10 cellular contexts compared by ENCODE assay signal in genomic region chr6:156783958-156784357, GRCh38. TPM values are rescaled to one million over a fixed set of nuclear protein-coding genes. Genes with fewer than 3 reads are reported as not detected.
DNase-seq lines count a peak whose midpoint lies in the region; ATAC-seq and TF ChIP-seq lines count a peak whose summit lies in the region.
"Had no signal": no experiment of that assay in that cellular context is flagged by ENCODE, and none has a peak within 500 bp of the region (broad histone marks: within the 10 kb centered on the region; RNA-seq: fewer than 3 reads in every experiment).

No MANE protein-coding gene starts in this region.

- no peak for ATAC-seq in IMR-90 (ENCODE audit: low read depth)
- no peak for ATAC-seq in HG03095 (IDR thresholded peaks at IDR 0.05; ENCODE audit: unreplicated experiment)

- no peak overlapping the region for H3K56ac ChIP-seq in IMR-90 (ENCODE audit: extremely low read depth, insufficient read depth, low read length)

- POLR2A ChIA-PET in CD4-positive, alpha-beta memory T cell (lab: Charles Lee; ENCODE audit: partially characterized antibody) = interaction anchor here (2.2 kb wide), 1 partner anchor 13 kb away, joined by 6 read pairs; no protein-coding TSS in a partner anchor
- POLR2A ChIA-PET in IMR-90 (lab: Charles Lee; ENCODE audit: unreplicated experiment) = no interaction called here

- TF ChIP-seq CTCF in IMR-90 (conservative IDR thresholded peaks at IDR 0.05; ENCODE audit: low read depth, low read length) = no peak

- H3K79me1 ChIP-seq in IMR-90 (ENCODE audit: low read depth in 1 of 2, low read length in 2 of 2) (peaks cover 5 to 37% of the 10 kb centered on the region in 2 experiments; a peak in 2 of 4 replicates), trophoblast cell (ENCODE audit: low read length) (peaks cover 7% of the 10 kb centered on the region)

- no peaks in the 10 kb centered on the region for H3K9me3 Mint-ChIP-seq in CD4-positive, alpha-beta memory T cell

- H3K14ac ChIP-seq in IMR-90 (replicated peaks; ENCODE audit: low read depth, low read length) (no peak overlapping the region), trophoblast cell (ENCODE audit: low read length) (no peak overlapping the region)

- H3K4me1 Mint-ChIP-seq in CD4-positive, alpha-beta memory T cell = peaks cover 48 to 77% (median 63%) of the 10 kb centered on the region in 4 donors

- H4K91ac ChIP-seq in IMR-90 (ENCODE audit: insufficient read depth, low read depth, low read length) (no peak overlapping the region), trophoblast cell (ENCODE audit: low read depth, low read length) (no peak overlapping the region)

- BruUV-seq in IMR-90 (replicated peaks; lab: Mats Ljungman, UMichigan) = no TSS peak

- H4K8ac ChIP-seq in IMR-90 (ENCODE audit: low read depth in 2 of 2, low read length in 2 of 2) = no peak overlapping the region
- no peak overlapping the region for H4K8ac ChIP-seq in trophoblast cell (ENCODE audit: low read depth, low read length)

- no peak overlapping the region for H4K5ac ChIP-seq in IMR-90 (ENCODE audit: low read depth, low read length)

- H3K4me2 ChIP-seq in IMR-90 (ENCODE audit: low read depth, low read length) (no peak overlapping the region), trophoblast cell (ENCODE audit: low read length) (no peak overlapping the region)

- no peak overlapping the region for H3K27ac ChIP-seq in CD4-positive, alpha-beta memory T cell (ENCODE audit: low read depth, low read length)
- H3K27ac ChIP-seq in IMR-90 (ENCODE audit: insufficient read depth, low read length) (no peak overlapping the region), trophoblast cell (ENCODE audit: low read depth, low read length) (no peak overlapping the region)
- H3K27ac ChIP-seq: parathyroid adenoma had no signal

- DNase-seq in CD4-positive, alpha-beta memory T cell = no peak
- no peak for DNase-seq in IMR-90
- DNase-seq in trophoblast cell = no peak
- no peak for DNase-seq in amniotic stem cell (lab: John Stamatoyannopoulos, UW)
- DNase-seq in activated effector memory CD4-positive, alpha-beta T cell treated with Interleukin-2 at 50 U/mL for 16 hours = no peak
- no peak for DNase-seq in NCI-H1105 treated with DMSO at 0.1 percent for 48 hours (lab: John Stamatoyannopoulos, UW)
- DNase-seq: activated CD4-positive, alpha-beta T cell treated with anti-CD3 and anti-CD28 coated beads for 1 hour had no signal

- peaks cover 63% of the 10 kb centered on the region for H4K20me1 ChIP-seq in IMR-90 (ENCODE audit: insufficient read depth, low read length)

- no peak overlapping the region for H2AK9ac ChIP-seq in IMR-90 (replicated peaks; ENCODE audit: low read depth, low read length, poor library complexity)

- CTCF ChIA-PET in CD4-positive, alpha-beta memory T cell (lab: Charles Lee; ENCODE audit: partially characterized antibody) = no interaction called here
- CTCF ChIA-PET in IMR-90 (lab: Yijun Ruan, JAX) = no interaction called here

- peaks cover 7% of the 10 kb centered on the region; the same call in 1 of the 2 replicates for H3K9me1 ChIP-seq in IMR-90 (ENCODE audit: insufficient read depth, low read length)

- WGBS in IMR-90 (ENCODE audit: extremely low coverage in 2 of 2, insufficient read length in 1 of 2), 2 experiments = 100% methylated on average over 1 of the region's 6 CpGs; no CpG with 5 or more reads in 1 of the 2 experiments
- no CpG with 5 or more reads among the region's 6 CpGs for WGBS in trophoblast cell (ENCODE audit: extremely low coverage, insufficient coverage, insufficient read length)

- H2BK12ac ChIP-seq in trophoblast cell (ENCODE audit: low read length) = no peak overlapping the region

- no peak overlapping the region for H2AFZ ChIP-seq in IMR-90 (replicated peaks; ENCODE audit: low read length, poor library complexity)
- no peak overlapping the region for H2AFZ ChIP-seq in trophoblast cell (ENCODE audit: insufficient read depth, low read length, poor library complexity)
- H2AFZ ChIP-seq: parathyroid adenoma had no signal

- H2AK5ac ChIP-seq in IMR-90 (ENCODE audit: low read depth, low read length) (no peak overlapping the region), trophoblast cell (ENCODE audit: low read length) (no peak overlapping the region)

- in situ Hi-C loops in IMR-90 (cut with MboI; ENCODE audit: low sequenced_read_pairs) = loop anchor here (10.0 kb wide), 2 partner anchors 171 to 231 kb away; no protein-coding TSS in a partner anchor

- no peak overlapping the region for H3K18ac ChIP-seq in IMR-90 (ENCODE audit: low read depth, low read length)
- no peak overlapping the region for H3K18ac ChIP-seq in trophoblast cell (ENCODE audit: low read length)

- TF ChIP-seq POLR2A in IMR-90 (IDR thresholded peaks at IDR 0.05; ENCODE audit: low read depth, low read length) = no peak

- H3K4ac ChIP-seq in IMR-90 (ENCODE audit: low read depth, low read length) (peak overlapping the region; percentile 38; the same call in 1 of the 2 replicates), trophoblast cell (ENCODE audit: low read depth, low read length) (peak overlapping the region; percentile 95)

- no peak overlapping the region for H3K4me3 ChIP-seq in CD4-positive, alpha-beta memory T cell (ENCODE audit: low read length in 2 of 2)
- H3K4me3 ChIP-seq in IMR-90 (ENCODE audit: insufficient read depth, low read depth, low read length) (no peak overlapping the region), endocrine pancreas (ENCODE audit: control insufficient read depth, insufficient read depth, low read length) (peak overlapping the region; percentile 94), trophoblast cell (ENCODE audit: low read depth, low read length) (no peak overlapping the region)

- no peak overlapping the region for H2BK120ac ChIP-seq in IMR-90 (ENCODE audit: low read depth, low read length)
- H2BK120ac ChIP-seq in trophoblast cell (ENCODE audit: insufficient read depth, low read length, poor library complexity) = no peak overlapping the region

- H3K27me3 Mint-ChIP-seq in CD4-positive, alpha-beta memory T cell = no peaks in the 10 kb centered on the region

- H3K23ac ChIP-seq in IMR-90 (ENCODE audit: low read depth, low read length) = no peak overlapping the region; the same call in 1 of the 2 replicates
- H3K23ac ChIP-seq in trophoblast cell (ENCODE audit: low read length) = no peak overlapping the region

- peak overlapping the region; percentile 45 to 93 (median 72) for H3K4me3 Mint-ChIP-seq in CD4-positive, alpha-beta memory T cell

- H2BK20ac ChIP-seq in IMR-90 (ENCODE audit: low read depth, low read length) = no peak overlapping the region

- 0 out of 2 replicates have a peak overlapping the region, but pooled peaks have one; percentile 14 for H3K9ac ChIP-seq in IMR-90 (ENCODE audit: low read depth, low read length)
- H3K9ac ChIP-seq in endocrine pancreas (ENCODE audit: control insufficient read depth, insufficient read depth, low read length) = no peak overlapping the region
- H3K9ac ChIP-seq in trophoblast cell (ENCODE audit: low read length) = no peak overlapping the region
- H3K9ac ChIP-seq: parathyroid adenoma had no signal

- H3K4me1 ChIP-seq in CD4-positive, alpha-beta memory T cell (ENCODE audit: insufficient read depth, low read length) = peaks cover 75% of the 10 kb centered on the region
- H3K4me1 ChIP-seq in IMR-90 (ENCODE audit: control insufficient read depth, insufficient read depth, low read length) = peaks cover 7% of the 10 kb centered on the region
- H3K4me1 ChIP-seq in endocrine pancreas (ENCODE audit: control insufficient read depth, insufficient read depth, low read length) = peaks cover 18% of the 10 kb centered on the region
- H3K4me1 ChIP-seq in trophoblast cell (ENCODE audit: control insufficient read depth in 1 of 2, insufficient read depth in 2 of 2, low read length in 2 of 2) = no peaks in the 10 kb centered on the region

- no peaks in the 10 kb centered on the region for H3K36me3 ChIP-seq in CD4-positive, alpha-beta memory T cell (ENCODE audit: insufficient read depth, low read length)
- H3K36me3 ChIP-seq in IMR-90 (ENCODE audit: control insufficient read depth, insufficient read depth, low read length) = peaks cover 2% of the 10 kb centered on the region
- H3K36me3 ChIP-seq in endocrine pancreas (ENCODE audit: control insufficient read depth, insufficient read depth, low read length) = no peaks in the 10 kb centered on the region
- peaks cover 2 to 5% of the 10 kb centered on the region in 2 experiments for H3K36me3 ChIP-seq in trophoblast cell (ENCODE audit: control insufficient read depth in 1 of 2, insufficient read depth in 2 of 2, low read length in 2 of 2)

- no peak overlapping the region for H2BK15ac ChIP-seq in IMR-90 (ENCODE audit: low read depth, low read length)

- dilution Hi-C loops in IMR-90 (cut with HindIII; ENCODE audit: low sequenced_read_pairs, unreplicated experiment) = no loop called here

- H3K9me3 ChIP-seq in CD4-positive, alpha-beta memory T cell (ENCODE audit: control insufficient read depth in 1 of 2, low read length in 2 of 2) = no peaks in the 10 kb centered on the region
- H3K9me3 ChIP-seq in IMR-90 (ENCODE audit: control insufficient read depth, insufficient read depth, low read length) (no peaks in the 10 kb centered on the region), endocrine pancreas (ENCODE audit: control insufficient read depth, low read length) (no peaks in the 10 kb centered on the region), trophoblast cell (ENCODE audit: insufficient read depth, low read depth, low read length) (no peaks in the 10 kb centered on the region)

- H2BK5ac ChIP-seq in IMR-90 (ENCODE audit: low read depth, low read length, poor library complexity, severe bottlenecking) (no peak overlapping the region), trophoblast cell (ENCODE audit: low read depth, low read length, poor library complexity) (no peak overlapping the region)

- H4K12ac ChIP-seq in trophoblast cell (ENCODE audit: low read depth, low read length) = no peak overlapping the region

- H3K79me2 ChIP-seq in trophoblast cell (ENCODE audit: control insufficient read depth, insufficient read depth, low read length, poor library complexity) = peaks cover 20% of the 10 kb centered on the region

- peaks cover 13 to 28% of the 10 kb centered on the region in 2 donors for H3K36me3 Mint-ChIP-seq in CD4-positive, alpha-beta memory T cell

- peak overlapping the region in 3 of 7 donors; percentile 74 to 92 (median 92) for H3K27ac Mint-ChIP-seq in CD4-positive, alpha-beta memory T cell

- H3K27me3 ChIP-seq in CD4-positive, alpha-beta memory T cell (ENCODE audit: insufficient read depth, low read length) = no peaks in the 10 kb centered on the region
- H3K27me3 ChIP-seq in IMR-90 (ENCODE audit: control insufficient read depth, insufficient read depth, low read length) = no peaks in the 10 kb centered on the region
- H3K27me3 ChIP-seq in endocrine pancreas (ENCODE audit: control insufficient read depth, insufficient read depth, low read length) = no peaks in the 10 kb centered on the region
- no peaks in the 10 kb centered on the region for H3K27me3 ChIP-seq in trophoblast cell (ENCODE audit: insufficient read depth, low read length)

- TF ChIP-seq RAD21 in IMR-90 (IDR thresholded peaks at IDR 0.05; ENCODE audit: low read length) = no peak

- intact Hi-C loops in CD4-positive, alpha-beta memory T cell (cut with micrococcal nuclease) = loop anchor here (5.0 to 10.0 kb wide), 3 partner anchors 43 to 601 kb away; partner anchors contain the start of gene ZDHHC14
- intact Hi-C loops in IMR-90 (cut with micrococcal nuclease) = loop anchor here (5.0 kb wide), 1 partner anchor 398 kb away; no protein-coding TSS in a partner anchor

RNA-seq across cellular contexts. Expression of gene ARID1B, which starts 6.8 kb away (rescaled TPM):
- total RNA-seq in CD4-positive, alpha-beta memory T cell = 100 to 1,000 TPM; 118 to 131 TPM
- polyA plus RNA-seq in CD4-positive, alpha-beta memory T cell = 10 to 100 TPM in 1 of 2 donors, 1 to 10 TPM in 1; 5.4 to 26.5 TPM
- total RNA-seq in IMR-90 (2012; rRNA removed) = 14.5 and 22.8 TPM in 2 replicates
- 17.5 and 20.1 TPM in 2 replicates for polyA plus RNA-seq in IMR-90 (2012; rRNA removed)
- polyA plus RNA-seq in IMR-90 (2012; cell fraction: cytosol; rRNA removed) = 9.7 and 16.0 TPM in 2 replicates
- polyA plus RNA-seq in IMR-90 (2012; cell fraction: nucleus; rRNA removed; ENCODE audit: low replicate concordance) = 28.7 and 32.4 TPM in 2 replicates
- polyA plus RNA-seq in trophoblast cell (2013) = 38.2 and 38.3 TPM in 2 replicates
